In genomic region chr5:158414780-158415179, GRCh38 we compare ENCODE assay signal across 11 cellular contexts.
DNase-seq lines count a peak whose midpoint lies in the region; ATAC-seq and TF ChIP-seq lines count a peak whose summit lies in the region.
"Had no signal": no experiment of that assay in that cellular context is flagged by ENCODE, and none has a peak within 500 bp of the region (broad histone marks: within the 10 kb centered on the region; RNA-seq: fewer than 3 reads in every experiment).

No MANE protein-coding gene starts in this region.

- ATAC-seq in activated CD8-positive, alpha-beta T cell treated with anti-CD3 and anti-CD28 coated beads for 36 hours = no peak
- no peak for ATAC-seq in GM18868 (IDR thresholded peaks at IDR 0.05; ENCODE audit: unreplicated experiment)
- no peak for ATAC-seq in stimulated activated naive B cell treated with anti-CD40 and anti-IgM and Interleukin-4, amounts not matched to agents 10 μg/mL and 1 μg/mL and 100 μg/mL, for 72 hours (replicated peaks)
- ATAC-seq: T-helper 17 cell had no signal

- no peak overlapping the region for H3K4me3 Mint-ChIP-seq in activated CD8-positive, alpha-beta T cell treated with anti-CD3 and anti-CD28 coated beads for 36 hours
- H3K4me3 Mint-ChIP-seq in stimulated activated naive B cell treated with anti-CD40 and anti-IgM and Interleukin-4, amounts not matched to agents 10 μg/mL and 1 μg/mL and 100 μg/mL, for 72 hours = no peak overlapping the region
- H3K4me3 Mint-ChIP-seq: CD4-positive, alpha-beta T cell; T-helper 17 cell had no signal

- no peak for TF ChIP-seq CTCF in activated CD8-positive, alpha-beta T cell treated with anti-CD3 and anti-CD28 coated beads for 36 hours (IDR thresholded peaks at IDR 0.05)

- H3K27me3 Mint-ChIP-seq in activated CD8-positive, alpha-beta T cell treated with anti-CD3 and anti-CD28 coated beads for 36 hours = no peaks in the 10 kb centered on the region
- H3K27me3 Mint-ChIP-seq in stimulated activated naive B cell treated with anti-CD40 and anti-IgM and Interleukin-4, amounts not matched to agents 10 μg/mL and 1 μg/mL and 100 μg/mL, for 72 hours = no peaks in the 10 kb centered on the region
- H3K27me3 Mint-ChIP-seq: CD4-positive, alpha-beta T cell had no signal

- intact Hi-C loops in activated CD8-positive, alpha-beta T cell treated with anti-CD3 and anti-CD28 coated beads for 36 hours (cut with micrococcal nuclease) = no loop called here

- H3K36me3 Mint-ChIP-seq in activated CD8-positive, alpha-beta T cell treated with anti-CD3 and anti-CD28 coated beads for 36 hours (ENCODE audit: low read depth) = no peaks in the 10 kb centered on the region
- H3K36me3 Mint-ChIP-seq in stimulated activated naive B cell treated with anti-CD40 and anti-IgM and Interleukin-4, amounts not matched to agents 10 μg/mL and 1 μg/mL and 100 μg/mL, for 72 hours = no peaks in the 10 kb centered on the region

- POLR2A ChIA-PET in activated CD8-positive, alpha-beta T cell treated with anti-CD3 and anti-CD28 coated beads for 36 hours (lab: Charles Lee) = no interaction called here

- CTCF ChIA-PET in activated CD8-positive, alpha-beta T cell treated with anti-CD3 and anti-CD28 coated beads for 36 hours (lab: Charles Lee) = no interaction called here

- DNase-seq in DMS53 (lab: John Stamatoyannopoulos, UW) = peak; percentile 46
- DNase-seq in T1000 (lab: John Stamatoyannopoulos, UW) = peak; percentile 19
- DNase-seq in fibroblast of peridontal ligament (ENCODE audit: extremely low read depth) = peak; percentile 89
- peak; percentile 4 for DNase-seq in pons (ENCODE audit: low spot score)
- no peak for DNase-seq in activated CD8-positive, alpha-beta T cell treated with anti-CD3 and anti-CD28 coated beads for 36 hours
- no peak for DNase-seq in stimulated activated naive B cell treated with anti-CD40 and anti-IgM and Interleukin-4, amounts not matched to agents 10 μg/mL and 1 μg/mL and 100 μg/mL, for 72 hours
- no peak for DNase-seq in C1 segment of cervical spinal cord (lab: John Stamatoyannopoulos, UW)
- DNase-seq: CD4-positive, alpha-beta T cell; NCI-H526 treated with DMSO at 0.1 percent for 48 hours; T-helper 17 cell had no signal

- H3K4me1 Mint-ChIP-seq in activated CD8-positive, alpha-beta T cell treated with anti-CD3 and anti-CD28 coated beads for 36 hours (ENCODE audit: low read depth) = peaks cover 2% of the 10 kb centered on the region
- H3K4me1 Mint-ChIP-seq in stimulated activated naive B cell treated with anti-CD40 and anti-IgM and Interleukin-4, amounts not matched to agents 10 μg/mL and 1 μg/mL and 100 μg/mL, for 72 hours = peaks cover 5 to 29% of the 10 kb centered on the region in 2 donors
- H3K4me1 Mint-ChIP-seq: T-helper 17 cell had no signal

- H3K9me3 Mint-ChIP-seq in activated CD8-positive, alpha-beta T cell treated with anti-CD3 and anti-CD28 coated beads for 36 hours = peaks cover 2% of the 10 kb centered on the region
- H3K9me3 Mint-ChIP-seq in stimulated activated naive B cell treated with anti-CD40 and anti-IgM and Interleukin-4, amounts not matched to agents 10 μg/mL and 1 μg/mL and 100 μg/mL, for 72 hours = no peaks in the 10 kb centered on the region
- H3K9me3 Mint-ChIP-seq: CD4-positive, alpha-beta T cell had no signal

- H3K27ac Mint-ChIP-seq in activated CD8-positive, alpha-beta T cell treated with anti-CD3 and anti-CD28 coated beads for 36 hours = no peak overlapping the region
- H3K27ac Mint-ChIP-seq in stimulated activated naive B cell treated with anti-CD40 and anti-IgM and Interleukin-4, amounts not matched to agents 10 μg/mL and 1 μg/mL and 100 μg/mL, for 72 hours = no peak overlapping the region
- H3K27ac Mint-ChIP-seq: CD4-positive, alpha-beta T cell; T-helper 17 cell had no signal

Comparison
In these comparisons a context has a peak if more than half of its experiments do, and no peak if none do; other contexts are left out.
1. DNase-seq: peak in DMS53 (single experiment), T1000 (single experiment), fibroblast of peridontal ligament (single experiment) and pons (single experiment); none in activated CD8-positive, alpha-beta T cell treated with anti-CD3 and anti-CD28 coated beads for 36 hours (single experiment), stimulated activated naive B cell treated with anti-CD40 and anti-IgM and Interleukin-4, amounts not matched to agents 10 μg/mL and 1 μg/mL and 100 μg/mL, for 72 hours (single experiment) and C1 segment of cervical spinal cord (0 of 14).